In the genomic region with DNA sequence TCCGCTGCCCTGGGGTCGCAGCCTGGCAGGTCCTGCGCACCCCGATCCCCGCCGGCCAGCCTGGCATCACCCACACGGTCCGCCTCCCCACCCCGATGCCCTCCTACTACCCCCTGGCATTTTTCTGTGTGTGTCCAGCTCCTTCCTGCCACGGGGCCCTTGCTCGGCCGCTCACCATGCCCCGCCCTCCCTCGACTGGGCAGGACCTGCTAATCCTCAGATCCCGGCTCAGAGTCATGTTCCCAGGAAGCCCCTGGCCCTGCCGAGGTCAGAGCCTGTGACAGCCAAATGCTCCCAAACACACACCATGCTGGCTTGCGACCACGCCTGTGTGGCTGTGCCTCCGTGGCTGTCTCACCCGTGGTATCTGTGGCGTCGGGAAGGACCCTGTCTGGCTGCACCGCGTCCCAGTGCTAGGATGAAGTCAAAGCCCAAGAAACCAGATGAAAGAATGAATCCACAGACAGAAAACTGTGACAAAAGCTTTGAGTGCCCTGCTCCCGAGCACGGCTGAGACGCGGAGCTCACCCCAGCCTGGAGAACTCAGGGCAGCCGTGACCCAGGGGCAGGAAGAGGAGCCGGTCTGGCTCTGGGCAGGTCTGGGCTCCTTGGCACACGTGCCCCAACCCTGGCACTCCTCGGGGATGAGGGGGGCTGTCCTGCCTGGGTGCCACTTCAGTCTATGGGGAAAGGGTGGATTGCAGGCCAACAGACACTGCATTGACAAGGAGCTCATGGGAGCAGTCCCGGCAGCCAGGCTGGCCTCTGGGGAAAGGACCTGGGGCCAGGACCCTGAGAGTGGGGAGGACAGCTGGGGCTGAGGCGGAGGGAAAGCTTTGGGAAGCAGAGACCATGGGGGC, we compare ENCODE assay signal across 1 cellular context.
TF ChIP-seq lines count a peak whose summit lies in the region.

No MANE protein-coding gene starts in this region.

TF ChIP-seq in HepG2, 621 proteins besides CTCF, POLR2A, EP300 and RAD21 (continued from another document):
- TF ChIP-seq, protein P1, sequence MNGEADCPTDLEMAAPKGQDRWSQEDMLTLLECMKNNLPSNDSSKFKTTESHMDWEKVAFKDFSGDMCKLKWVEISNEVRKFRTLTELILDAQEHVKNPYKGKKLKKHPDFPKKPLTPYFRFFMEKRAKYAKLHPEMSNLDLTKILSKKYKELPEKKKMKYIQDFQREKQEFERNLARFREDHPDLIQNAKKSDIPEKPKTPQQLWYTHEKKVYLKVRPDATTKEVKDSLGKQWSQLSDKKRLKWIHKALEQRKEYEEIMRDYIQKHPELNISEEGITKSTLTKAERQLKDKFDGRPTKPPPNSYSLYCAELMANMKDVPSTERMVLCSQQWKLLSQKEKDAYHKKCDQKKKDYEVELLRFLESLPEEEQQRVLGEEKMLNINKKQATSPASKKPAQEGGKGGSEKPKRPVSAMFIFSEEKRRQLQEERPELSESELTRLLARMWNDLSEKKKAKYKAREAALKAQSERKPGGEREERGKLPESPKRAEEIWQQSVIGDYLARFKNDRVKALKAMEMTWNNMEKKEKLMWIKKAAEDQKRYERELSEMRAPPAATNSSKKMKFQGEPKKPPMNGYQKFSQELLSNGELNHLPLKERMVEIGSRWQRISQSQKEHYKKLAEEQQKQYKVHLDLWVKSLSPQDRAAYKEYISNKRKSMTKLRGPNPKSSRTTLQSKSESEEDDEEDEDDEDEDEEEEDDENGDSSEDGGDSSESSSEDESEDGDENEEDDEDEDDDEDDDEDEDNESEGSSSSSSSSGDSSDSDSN (CRISPR knock-in tag; IDR thresholded peaks at IDR 0.05): 0 out of 2 replicates have a peak, but pooled peaks have one; percentile 14
- TF ChIP-seq, protein P2, sequence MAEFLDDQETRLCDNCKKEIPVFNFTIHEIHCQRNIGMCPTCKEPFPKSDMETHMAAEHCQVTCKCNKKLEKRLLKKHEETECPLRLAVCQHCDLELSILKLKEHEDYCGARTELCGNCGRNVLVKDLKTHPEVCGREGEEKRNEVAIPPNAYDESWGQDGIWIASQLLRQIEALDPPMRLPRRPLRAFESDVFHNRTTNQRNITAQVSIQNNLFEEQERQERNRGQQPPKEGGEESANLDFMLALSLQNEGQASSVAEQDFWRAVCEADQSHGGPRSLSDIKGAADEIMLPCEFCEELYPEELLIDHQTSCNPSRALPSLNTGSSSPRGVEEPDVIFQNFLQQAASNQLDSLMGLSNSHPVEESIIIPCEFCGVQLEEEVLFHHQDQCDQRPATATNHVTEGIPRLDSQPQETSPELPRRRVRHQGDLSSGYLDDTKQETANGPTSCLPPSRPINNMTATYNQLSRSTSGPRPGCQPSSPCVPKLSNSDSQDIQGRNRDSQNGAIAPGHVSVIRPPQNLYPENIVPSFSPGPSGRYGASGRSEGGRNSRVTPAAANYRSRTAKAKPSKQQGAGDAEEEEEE (CRISPR knock-in tag; IDR thresholded peaks at IDR 0.05; ENCODE audit: borderline replicate concordance): no peak
- TF ChIP-seq ZNF670 (CRISPR knock-in tag; IDR thresholded peaks at IDR 0.05; ENCODE audit: borderline replicate concordance): no peak
